28 cellular contexts compared by ENCODE assay signal in the genomic region with DNA sequence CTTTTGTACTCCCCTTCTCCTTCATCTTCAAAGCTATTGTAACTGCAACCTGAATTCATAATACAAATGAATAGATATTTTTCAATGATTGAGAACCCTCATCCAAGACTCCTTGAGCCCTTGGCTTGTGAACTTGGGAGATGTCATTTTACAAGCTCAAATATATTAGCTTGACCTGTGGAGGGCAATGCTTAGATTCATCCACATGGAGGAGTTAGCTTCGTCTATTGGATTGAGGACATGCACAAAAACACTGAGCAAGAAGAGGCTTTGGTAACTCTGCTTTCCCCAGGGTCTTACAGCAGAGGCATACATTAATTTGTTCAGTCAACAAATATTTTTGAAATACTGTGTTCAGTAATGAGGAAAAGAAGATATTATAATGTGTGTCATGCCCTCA.
"Had no signal": no experiment of that assay in that cellular context is flagged by ENCODE, and none has a peak within 500 bp of the region (broad histone marks: within the 10 kb centered on the region; RNA-seq: fewer than 3 reads in every experiment).

No MANE protein-coding gene starts in this region.

- H3K4me1 ChIP-seq: left lung, neural progenitor cell, psoas muscle, spleen, upper lobe of left lung had no signal

- H3K4me3 Mint-ChIP-seq: naive thymus-derived CD4-positive, alpha-beta T cell; nephron; neural progenitor cell; stimulated activated memory B cell treated with anti-CD40 and anti-IgM and Interleukin-4, amounts not matched to agents 10 μg/mL and 1 μg/mL and 100 μg/mL, for 72 hours had no signal

- H3K27me3 ChIP-seq: dorsolateral prefrontal cortex, esophagus muscularis mucosa, foreskin keratinocyte, heart right ventricle, left lung, neural progenitor cell, sigmoid colon, spleen, tibial nerve, upper lobe of left lung had no signal

- H3K9me3 ChIP-seq: esophagus muscularis mucosa, heart right ventricle, left lung, psoas muscle, sigmoid colon, spleen, thoracic aorta, tibial nerve, upper lobe of left lung had no signal

- H3K9ac ChIP-seq: neural progenitor cell had no signal

- H3K27ac Mint-ChIP-seq: naive thymus-derived CD4-positive, alpha-beta T cell; nephron; neural progenitor cell; stimulated activated memory B cell treated with anti-CD40 and anti-IgM and Interleukin-4, amounts not matched to agents 10 μg/mL and 1 μg/mL and 100 μg/mL, for 72 hours had no signal

- H3K36me3 ChIP-seq: esophagus muscularis mucosa, heart right ventricle, left lung, neural progenitor cell, sigmoid colon, spleen, thoracic aorta, tibial nerve, upper lobe of left lung had no signal

- H3K9me3 Mint-ChIP-seq: nephron; neural progenitor cell; stimulated activated memory B cell treated with anti-CD40 and anti-IgM and Interleukin-4, amounts not matched to agents 10 μg/mL and 1 μg/mL and 100 μg/mL, for 72 hours had no signal

- H3K27ac ChIP-seq: dorsolateral prefrontal cortex, esophagus muscularis mucosa, foreskin keratinocyte, heart right ventricle, left lung, neural progenitor cell, psoas muscle, sigmoid colon, skin epidermis, spleen, thoracic aorta, tibial nerve, upper lobe of left lung had no signal

- H3K4me1 Mint-ChIP-seq: naive thymus-derived CD4-positive, alpha-beta T cell; stimulated activated memory B cell treated with anti-CD40 and anti-IgM and Interleukin-4, amounts not matched to agents 10 μg/mL and 1 μg/mL and 100 μg/mL, for 72 hours had no signal

- H3K36me3 Mint-ChIP-seq: naive thymus-derived CD4-positive, alpha-beta T cell; neural progenitor cell; stimulated activated memory B cell treated with anti-CD40 and anti-IgM and Interleukin-4, amounts not matched to agents 10 μg/mL and 1 μg/mL and 100 μg/mL, for 72 hours had no signal

- ATAC-seq: foreskin keratinocyte; heart right ventricle; left cardiac atrium; left lung; naive thymus-derived CD4-positive, alpha-beta T cell; psoas muscle; right cardiac atrium; stimulated activated memory B cell treated with anti-CD40 and anti-IgM and Interleukin-4, amounts not matched to agents 10 μg/mL and 1 μg/mL and 100 μg/mL, for 72 hours; stimulated activated naive CD8-positive, alpha-beta T cell treated with anti-CD3 and anti-CD28 coated beads, Interleukin-15, Interleukin-2, amounts not matched to agents 100 U/mL and 50 U/mL, for 24 hours had no signal

- H3K4me3 ChIP-seq: dorsolateral prefrontal cortex, esophagus muscularis mucosa, heart right ventricle, left lung, neural progenitor cell, psoas muscle, sigmoid colon, skin epidermis, spleen, thoracic aorta, tibial nerve, upper lobe of left lung had no signal

- DNase-seq: dorsolateral prefrontal cortex; effector CD4-positive, alpha-beta T cell; foreskin keratinocyte; glutamatergic neuron; heart right ventricle; hippocampal formation; left cardiac atrium; left lung; mammary epithelial cell; mesendoderm; midbrain; naive thymus-derived CD4-positive, alpha-beta T cell; posterior cingulate gyrus; psoas muscle; right cardiac atrium; sigmoid colon; spleen; stimulated activated CD4-positive, alpha-beta T cell treated with anti-CD3 and anti-CD28 coated beads, Interleukin-4, amount 100 ng/mL, for 4 hours; stimulated activated naive CD8-positive, alpha-beta T cell treated with anti-CD3 and anti-CD28 coated beads, Interleukin-15, Interleukin-2, amounts not matched to agents 100 U/mL and 50 U/mL, for 24 hours; substantia nigra; upper lobe of left lung had no signal
